19 cellular contexts compared by ENCODE assay signal in genomic region chr10:122955892-122956291, GRCh38. TPM values are rescaled to one million over a fixed set of nuclear protein-coding genes. Genes with fewer than 3 reads are reported as not detected.
DNase-seq lines count a peak whose midpoint lies in the region; ATAC-seq and TF ChIP-seq lines count a peak whose summit lies in the region.
"Had no signal": no experiment of that assay in that cellular context is flagged by ENCODE, and none has a peak within 500 bp of the region (broad histone marks: within the 10 kb centered on the region; RNA-seq: fewer than 3 reads in every experiment).

No MANE protein-coding gene starts in this region.

- H3K27me3 ChIP-seq in DND-41 (ENCODE audit: insufficient read depth, low read length, poor library complexity) (no peaks in the 10 kb centered on the region), brain microvascular endothelial cell (replicated peaks) (no peaks in the 10 kb centered on the region)

- ATAC-seq in DND-41 (ENCODE audit: insufficient read depth, low read depth) (no peak), GM21723 (IDR thresholded peaks at IDR 0.05; ENCODE audit: unreplicated experiment) (no peak)
- ATAC-seq: HCT116 had no signal

- H3K27ac ChIP-seq in DND-41 (ENCODE audit: low read length) (no peak overlapping the region), brain microvascular endothelial cell (no peak overlapping the region)
- H3K27ac ChIP-seq: GM23248, HL-60 had no signal

- peaks cover 22% of the 10 kb centered on the region for H3K4me1 Mint-ChIP-seq in activated naive CD4-positive, alpha-beta T cell treated with anti-CD3 and anti-CD28 coated beads, Interleukin-2, amount 50 U/mL, for 24 hours
- H3K4me1 Mint-ChIP-seq in brain (peaks cover 49% of the 10 kb centered on the region), progenitor cell of endocrine pancreas (ENCODE audit: low read depth) (peaks cover 15% of the 10 kb centered on the region)

- no peak for TF ChIP-seq CTCF in DND-41 (IDR thresholded peaks at IDR 0.05; ENCODE audit: borderline replicate concordance, extremely low read depth, low read length, poor library complexity, severe bottlenecking)
- TF ChIP-seq CTCF in brain (conservative IDR thresholded peaks at IDR 0.05), result no peak
- TF ChIP-seq CTCF in progenitor cell of endocrine pancreas (IDR thresholded peaks at IDR 0.05; ENCODE audit: unreplicated experiment), result no peak
- no peak for TF ChIP-seq CTCF in brain microvascular endothelial cell (IDR thresholded peaks at IDR 0.05; ENCODE audit: low read depth, low read length, missing control alignments)

- H3K27me3 Mint-ChIP-seq in activated naive CD4-positive, alpha-beta T cell treated with anti-CD3 and anti-CD28 coated beads, Interleukin-2, amount 50 U/mL, for 24 hours, result no peaks in the 10 kb centered on the region
- peaks cover 7% of the 10 kb centered on the region for H3K27me3 Mint-ChIP-seq in brain
- no peaks in the 10 kb centered on the region for H3K27me3 Mint-ChIP-seq in progenitor cell of endocrine pancreas

- H3K79me2 ChIP-seq in DND-41 (ENCODE audit: insufficient read depth, low read length), result peaks cover 68% of the 10 kb centered on the region

- no peak overlapping the region for H2AFZ ChIP-seq in DND-41 (ENCODE audit: low read depth, low read length)
- H2AFZ ChIP-seq: GM23248 had no signal

- H3K9me3 ChIP-seq in DND-41 (ENCODE audit: insufficient read depth, low read length, severe bottlenecking), result no peaks in the 10 kb centered on the region

- peaks cover 5% of the 10 kb centered on the region for H3K36me3 Mint-ChIP-seq in activated naive CD4-positive, alpha-beta T cell treated with anti-CD3 and anti-CD28 coated beads, Interleukin-2, amount 50 U/mL, for 24 hours
- H3K36me3 Mint-ChIP-seq in brain (peaks cover 31% of the 10 kb centered on the region), progenitor cell of endocrine pancreas (ENCODE audit: insufficient read depth) (no peaks in the 10 kb centered on the region)

- H3K4me1 ChIP-seq in DND-41 (ENCODE audit: insufficient read depth, low read length), result peaks cover 48% of the 10 kb centered on the region

- no peaks in the 10 kb centered on the region for H4K20me1 ChIP-seq in DND-41 (ENCODE audit: insufficient read depth, low read length)

- H3K4me3 Mint-ChIP-seq in activated naive CD4-positive, alpha-beta T cell treated with anti-CD3 and anti-CD28 coated beads, Interleukin-2, amount 50 U/mL, for 24 hours, result peak overlapping the region; percentile 49
- H3K4me3 Mint-ChIP-seq in brain, result peak overlapping the region; percentile 27 to 93 (median 57)
- H3K4me3 Mint-ChIP-seq in progenitor cell of endocrine pancreas (ENCODE audit: low read depth), result peak overlapping the region; percentile 15

- H3K36me3 ChIP-seq in DND-41 (ENCODE audit: insufficient read depth, low read length) (peaks cover 7% of the 10 kb centered on the region; the same call in 1 of the 2 replicates), brain microvascular endothelial cell (replicated peaks) (no peaks in the 10 kb centered on the region)

- peak overlapping the region; percentile 85; the same call in 1 of the 2 replicates for H3K9ac ChIP-seq in DND-41 (ENCODE audit: low read depth, low read length)
- H3K9ac ChIP-seq: GM23248 had no signal

- in situ Hi-C loops in brain microvascular endothelial cell (cut with HindIII; ENCODE audit: low pct_ligation_motif_present, low sequenced_read_pairs), result no loop called here

- peak overlapping the region; percentile 75 for H3K4me2 ChIP-seq in DND-41 (ENCODE audit: insufficient read depth, low read length)

- no peaks in the 10 kb centered on the region for H3K9me3 Mint-ChIP-seq in activated naive CD4-positive, alpha-beta T cell treated with anti-CD3 and anti-CD28 coated beads, Interleukin-2, amount 50 U/mL, for 24 hours
- H3K9me3 Mint-ChIP-seq in brain, result peaks cover 0 to 31% (median 10%) of the 10 kb centered on the region in 5 experiments
- H3K9me3 Mint-ChIP-seq in progenitor cell of endocrine pancreas (ENCODE audit: low read depth), result peaks cover 3% of the 10 kb centered on the region

- H3K4me3 ChIP-seq in DND-41 (ENCODE audit: low read depth in 1 of 2, low read length in 2 of 2) (peak overlapping the region in 1 of 2 experiments; percentile 76; a peak in 1 of 4 replicates), brain microvascular endothelial cell (ENCODE audit: low read depth, low read length) (no peak overlapping the region)
- H3K4me3 ChIP-seq: GM23248 had no signal

- no peak for DNase-seq in activated naive CD4-positive, alpha-beta T cell (lab: John Stamatoyannopoulos, UW)
- DNase-seq in DND-41, result no peak
- no peak for DNase-seq in progenitor cell of endocrine pancreas (ENCODE audit: low spot score, unreplicated experiment)
- DNase-seq in brain microvascular endothelial cell, result no peak
- no peak for DNase-seq in hippocampal formation (lab: John Stamatoyannopoulos, UW)
- DNase-seq: 8988T; ACHN; C1 segment of cervical spinal cord; CD4-positive, alpha-beta memory T cell; DMS153; DMS79 treated with DMSO at 0.1 percent for 48 hours; GDM1; GM23248; IMR-90 had no signal

- no peak overlapping the region for H3K27ac Mint-ChIP-seq in activated naive CD4-positive, alpha-beta T cell treated with anti-CD3 and anti-CD28 coated beads, Interleukin-2, amount 50 U/mL, for 24 hours
- H3K27ac Mint-ChIP-seq in brain (no peak overlapping the region), progenitor cell of endocrine pancreas (no peak overlapping the region)

RNA-seq across cellular contexts. Expression of gene C10orf88, which starts 1.9 kb away (rescaled TPM):
- 6.1 TPM for polyA plus RNA-seq in brain (ENCODE audit: insufficient read depth, low read depth, low replicate concordance)
- 13.5 and 14.7 TPM in 2 replicates for total RNA-seq in progenitor cell of endocrine pancreas

RNA-seq across cellular contexts. Expression of gene PSTK, which starts 24.3 kb away (rescaled TPM):
- 6.2 TPM for polyA plus RNA-seq in brain (ENCODE audit: insufficient read depth, low read depth, low replicate concordance)
- 6.1 and 6.3 TPM in 2 replicates for total RNA-seq in progenitor cell of endocrine pancreas

RNA-seq across cellular contexts. Expression of gene FAM24A, which starts 45.5 kb away (rescaled TPM):
- not detected for polyA plus RNA-seq in brain (ENCODE audit: insufficient read depth, low read depth, low replicate concordance)
- total RNA-seq in progenitor cell of endocrine pancreas, result not detected in 2 replicates
- total RNA-seq: CD4-positive, alpha-beta memory T cell; GM23248; IMR-90 had no signal
- polyA plus RNA-seq: CD4-positive, alpha-beta memory T cell; GM23248; IMR-90 had no signal

RNA-seq across cellular contexts. Expression of gene IKZF5, which starts 52.7 kb away (rescaled TPM):
- 4.2 TPM for polyA plus RNA-seq in brain (ENCODE audit: insufficient read depth, low read depth, low replicate concordance)
- total RNA-seq in progenitor cell of endocrine pancreas, result 11.6 and 14.6 TPM in 2 replicates

RNA-seq across cellular contexts. Expression of gene ACADSB, which starts 52.9 kb away (rescaled TPM):
- 3.1 TPM for polyA plus RNA-seq in brain (ENCODE audit: insufficient read depth, low read depth, low replicate concordance)
- total RNA-seq in progenitor cell of endocrine pancreas, result 22.4 and 26.0 TPM in 2 replicates
